In genomic region chr6:166957805-166958076, GRCh38 we compare ENCODE assay signal across 9 cellular contexts. TPM values are rescaled to one million over a fixed set of nuclear protein-coding genes. Genes with fewer than 3 reads are reported as not detected.
A peak's percentile ranks its signal among the peaks of the same experiment; 100 is the strongest.
DNase-seq lines count a peak whose midpoint lies in the region; ATAC-seq and TF ChIP-seq lines count a peak whose summit lies in the region.
"Had no signal": no experiment of that assay in that cellular context is flagged by ENCODE, and none has a peak within 500 bp of the region (broad histone marks: within the 10 kb centered on the region; RNA-seq: fewer than 3 reads in every experiment).

No MANE protein-coding gene starts in this region.

- H3K4me3 ChIP-seq in left lung (peak overlapping the region in 1 of 2 donors; percentile 97), BE2C (ENCODE audit: low read depth, low read length) (no peak overlapping the region)

- H3K9me3 Mint-ChIP-seq in activated T-cell treated with anti-CD3 and anti-CD28 coated beads, Interleukin-2, amount 50 U/mL, for 24 hours = peaks cover 3% of the 10 kb centered on the region
- H3K9me3 Mint-ChIP-seq in activated CD4-positive, alpha-beta memory T cell treated with anti-CD3 and anti-CD28 coated beads, Interleukin-2, amount 10 ng/mL, durations not matched to agents 7 days and 5 days = peaks cover 3% of the 10 kb centered on the region

- H3K9me3 ChIP-seq in left lung (no peaks in the 10 kb centered on the region), BE2C (no peaks in the 10 kb centered on the region)

- ATAC-seq in left lung = no peak

- CTCF ChIA-PET in activated CD4-positive, alpha-beta memory T cell treated with anti-CD3 and anti-CD28 coated beads, Interleukin-2, amount 10 ng/mL, durations not matched to agents 7 days and 5 days (lab: Charles Lee) = interaction anchor here (0.9 to 3.6 kb wide), 3 partner anchors 23 to 42 kb away, joined by 3 to 23 read pairs (median 6); no protein-coding TSS in a partner anchor

- no peak for DNase-seq in activated T-cell treated with anti-CD3 and anti-CD28 coated beads, Interleukin-2, amount 50 U/mL, for 24 hours
- DNase-seq in activated T-cell treated with anti-CD3 and anti-CD28 coated beads for 4 hours (no peak), left lung (no peak), substantia nigra (lab: John Stamatoyannopoulos, UW) (no peak), BE2C (no peak), cerebellar nuclear complex (lab: John Stamatoyannopoulos, UW) (no peak), dedifferentiated amniotic fluid mesenchymal stem cell (ENCODE audit: extremely low spot score) (no peak)
- DNase-seq in activated CD4-positive, alpha-beta memory T cell treated with anti-CD3 and anti-CD28 coated beads, Interleukin-2, amount 10 ng/mL, durations not matched to agents 7 days and 5 days = no peak
- DNase-seq: occipital lobe had no signal

- H3K36me3 Mint-ChIP-seq in activated T-cell treated with anti-CD3 and anti-CD28 coated beads, Interleukin-2, amount 50 U/mL, for 24 hours (ENCODE audit: low read depth) = peaks cover 28% of the 10 kb centered on the region
- peaks cover 22% of the 10 kb centered on the region for H3K36me3 Mint-ChIP-seq in activated CD4-positive, alpha-beta memory T cell treated with anti-CD3 and anti-CD28 coated beads, Interleukin-2, amount 10 ng/mL, durations not matched to agents 7 days and 5 days (ENCODE audit: low read depth)

- H3K27me3 ChIP-seq in left lung (no peaks in the 10 kb centered on the region), BE2C (no peaks in the 10 kb centered on the region)

- H3K36me3 ChIP-seq in left lung (no peaks in the 10 kb centered on the region), BE2C (no peaks in the 10 kb centered on the region)

- intact Hi-C loops in left lung (cut with DNase I) = no loop called here

- H3K4me1 ChIP-seq in left lung = peaks cover 5 to 64% of the 10 kb centered on the region in 2 donors
- H3K4me1 ChIP-seq in BE2C = no peaks in the 10 kb centered on the region

- no peaks in the 10 kb centered on the region for H3K27me3 Mint-ChIP-seq in activated T-cell treated with anti-CD3 and anti-CD28 coated beads, Interleukin-2, amount 50 U/mL, for 24 hours
- H3K27me3 Mint-ChIP-seq in activated CD4-positive, alpha-beta memory T cell treated with anti-CD3 and anti-CD28 coated beads, Interleukin-2, amount 10 ng/mL, durations not matched to agents 7 days and 5 days = no peaks in the 10 kb centered on the region

- TF ChIP-seq CTCF in left lung (IDR thresholded peaks at IDR 0.05) (no peak), BE2C (IDR thresholded peaks at IDR 0.05; ENCODE audit: low read depth, low read length) (no peak)

- H3K4me3 Mint-ChIP-seq in activated T-cell treated with anti-CD3 and anti-CD28 coated beads, Interleukin-2, amount 50 U/mL, for 24 hours = peak overlapping the region; percentile 90
- peak overlapping the region; percentile 91 for H3K4me3 Mint-ChIP-seq in activated CD4-positive, alpha-beta memory T cell treated with anti-CD3 and anti-CD28 coated beads, Interleukin-2, amount 10 ng/mL, durations not matched to agents 7 days and 5 days

- peak overlapping the region; percentile 96 for H3K27ac Mint-ChIP-seq in activated T-cell treated with anti-CD3 and anti-CD28 coated beads, Interleukin-2, amount 50 U/mL, for 24 hours
- H3K27ac Mint-ChIP-seq in activated CD4-positive, alpha-beta memory T cell treated with anti-CD3 and anti-CD28 coated beads, Interleukin-2, amount 10 ng/mL, durations not matched to agents 7 days and 5 days = peak overlapping the region; percentile 99

- H3K4me1 Mint-ChIP-seq in activated T-cell treated with anti-CD3 and anti-CD28 coated beads, Interleukin-2, amount 50 U/mL, for 24 hours (ENCODE audit: low read depth) = peaks cover 64% of the 10 kb centered on the region
- peaks cover 61% of the 10 kb centered on the region for H3K4me1 Mint-ChIP-seq in activated CD4-positive, alpha-beta memory T cell treated with anti-CD3 and anti-CD28 coated beads, Interleukin-2, amount 10 ng/mL, durations not matched to agents 7 days and 5 days

- H3K27ac ChIP-seq in left lung (peak overlapping the region; percentile 89 to 99), substantia nigra (ENCODE audit: low read depth, low read length, poor library complexity, severe bottlenecking) (peak overlapping the region; percentile 78)

- POLR2A ChIA-PET in activated CD4-positive, alpha-beta memory T cell treated with anti-CD3 and anti-CD28 coated beads, Interleukin-2, amount 10 ng/mL, durations not matched to agents 7 days and 5 days (lab: Charles Lee) = interaction anchor here (1.0 to 5.0 kb wide), 6 partner anchors 8 to 394 kb away, joined by 4 to 40 read pairs (median 12); partner anchors contain the start of gene CEP43

RNA-seq across cellular contexts. Expression of gene RNASET2, which starts 1.4 kb away (rescaled TPM):
- 100 to 1,000 TPM; 107 to 112 TPM for total RNA-seq in activated CD4-positive, alpha-beta memory T cell treated with anti-CD3 and anti-CD28 coated beads, Interleukin-2, amount 10 ng/mL, durations not matched to agents 7 days and 5 days
- 10 to 100 TPM; 51.0 to 68.5 TPM for total RNA-seq in left lung
- 14.1 TPM for polyA plus RNA-seq in BE2C (2012; ENCODE audit: insufficient read depth, insufficient read length, low read depth)

RNA-seq across cellular contexts. Expression of gene CEP43, which starts 41.5 kb away (rescaled TPM):
- 10 to 100 TPM; 21.5 to 22.8 TPM for total RNA-seq in activated CD4-positive, alpha-beta memory T cell treated with anti-CD3 and anti-CD28 coated beads, Interleukin-2, amount 10 ng/mL, durations not matched to agents 7 days and 5 days
- total RNA-seq in left lung = 10 to 100 TPM; 15.3 to 15.8 TPM
- 11.8 TPM for polyA plus RNA-seq in BE2C (2012; ENCODE audit: insufficient read depth, insufficient read length, low read depth)
